8 cellular contexts compared by ENCODE assay signal in genomic region chr16:46789499-46790414, GRCh38. TPM values are rescaled to one million over a fixed set of nuclear protein-coding genes. Genes with fewer than 3 reads are reported as not detected.
DNase-seq lines count a peak whose midpoint lies in the region; FAIRE-seq and TF ChIP-seq lines count a peak whose summit lies in the region.

No MANE protein-coding gene starts in this region.

- peak; percentile 68 for FAIRE-seq in H54 (lab: Jason Lieb, UNC)

- TF ChIP-seq POLR2A in H54 (IDR thresholded peaks at IDR 0.05; ENCODE audit: low read depth, low read length) = peak; percentile 80

- H3K36me3 ChIP-seq in GM06990 (ENCODE audit: control insufficient read depth, insufficient read depth, low read length) = no peaks in the 10 kb centered on the region

- no peaks in the 10 kb centered on the region for H3K27me3 ChIP-seq in GM06990 (replicated peaks; ENCODE audit: control insufficient read depth, insufficient read depth, low read length)

- peak overlapping the region; percentile 79 for H3K4me3 ChIP-seq in GM06990 (replicated peaks; ENCODE audit: low read depth, low read length)

- peak; percentile 90 for DNase-seq in GM06990 (ENCODE audit: extremely low read depth, insufficient read length)
- DNase-seq in H54 (ENCODE audit: insufficient read length, low spot score) = peak; percentile 78
- peak; percentile 87 for DNase-seq in NAMALWA (ENCODE audit: low spot score)
- peak; percentile 64 to 67 for DNase-seq in activated CD4-positive, alpha-beta T cell treated with anti-CD3 and anti-CD28 coated beads for 24 hours (ENCODE audit: low read depth in 2 of 2)
- DNase-seq in cerebellum (ENCODE audit: low spot score) = peak; percentile 80
- peak; percentile 60 for DNase-seq in kidney tubule cell (ENCODE audit: low spot score)
- DNase-seq in stimulated activated CD4-positive, alpha-beta T cell treated with anti-CD3 and anti-CD28 coated beads, Interleukin-1b, Interleukin-23, amount 100 ng/mL, for 24 hours (ENCODE audit: low read depth in 4 of 4, low spot score in 1 of 4) = peak; percentile 48 to 67 (median 62)
- DNase-seq in SHP77 (lab: John Stamatoyannopoulos, UW) = no peak

- TF ChIP-seq CTCF in GM06990 (IDR thresholded peaks at IDR 0.05; ENCODE audit: insufficient read depth, low read length, poor library complexity, severe bottlenecking) = no peak

RNA-seq across cellular contexts. Expression of gene C16orf87, which starts 41.2 kb away (rescaled TPM):
- total RNA-seq in cerebellum = 16.8 TPM

RNA-seq across cellular contexts. Expression of gene MYLK3, which starts 41.6 kb away (rescaled TPM):
- 1.3 TPM for total RNA-seq in cerebellum

Comparison
In these comparisons a context has a peak if more than half of its experiments do, and no peak if none do; other contexts are left out.
1. DNase-seq: peak in GM06990 (single experiment), H54 (single experiment), NAMALWA (single experiment), activated CD4-positive, alpha-beta T cell treated with anti-CD3 and anti-CD28 coated beads for 24 hours (2 of 2), cerebellum (single experiment), kidney tubule cell (single experiment) and stimulated activated CD4-positive, alpha-beta T cell treated with anti-CD3 and anti-CD28 coated beads, Interleukin-1b, Interleukin-23, amount 100 ng/mL, for 24 hours (4 of 4); none in SHP77 (0 of 2).